In genomic region chr17:38925263-38925995, GRCh38 we compare ENCODE assay signal across 9 cellular contexts.
A peak's percentile ranks its signal among the peaks of the same experiment; 100 is the strongest.
DNase-seq lines count a peak whose midpoint lies in the region; ATAC-seq, FAIRE-seq and TF ChIP-seq lines count a peak whose summit lies in the region.
"Had no signal": no experiment of that assay in that cellular context is flagged by ENCODE, and none has a peak within 500 bp of the region (broad histone marks: within the 10 kb centered on the region; RNA-seq: fewer than 3 reads in every experiment).

Gene LASP1NB, plus strand, starts transcription at chr17:38925614.

- TF ChIP-seq CTCF in DND-41 (IDR thresholded peaks at IDR 0.05; ENCODE audit: borderline replicate concordance, extremely low read depth, low read length, poor library complexity, severe bottlenecking) = no peak
- no peak for TF ChIP-seq CTCF in gastroesophageal sphincter (IDR thresholded peaks at IDR 0.05)
- no peak for TF ChIP-seq CTCF in psoas muscle (IDR thresholded peaks at IDR 0.05)

- H3K4me3 ChIP-seq in DND-41 (ENCODE audit: low read depth in 1 of 2, low read length in 2 of 2) (no peak within 1 kb of the TSS), gastroesophageal sphincter (peak within 1 kb of the TSS in 1 of 2 donors; percentile 11), psoas muscle (no peak within 1 kb of the TSS)

- 40% methylated on average over 7 of the region's 14 CpGs; no CpG with 5 or more reads in 1 of the 2 donors for WGBS in gastroesophageal sphincter (ENCODE audit: low coverage in 1 of 2), 2 donors
- WGBS in psoas muscle, 3 donors = 51 to 64% (median 60%) methylated on average over 14 of the region's 14 CpGs

- H3K79me2 ChIP-seq in DND-41 (ENCODE audit: insufficient read depth, low read length) = no peaks in the 10 kb centered on the region

- intact Hi-C loops in psoas muscle (cut with DNase I) = no loop called here

- H4K20me1 ChIP-seq in DND-41 (ENCODE audit: insufficient read depth, low read length) = no peaks in the 10 kb centered on the region

- H3K4me1 ChIP-seq in DND-41 (ENCODE audit: insufficient read depth, low read length) = peaks cover 14% of the 10 kb centered on the region
- H3K4me1 ChIP-seq in gastroesophageal sphincter = peaks cover 5 to 60% (median 31%) of the 10 kb centered on the region in 3 donors
- H3K4me1 ChIP-seq in psoas muscle = peaks cover 10% of the 10 kb centered on the region

- no peak for TF ChIP-seq EP300 in gastroesophageal sphincter (IDR thresholded peaks at IDR 0.05)

- ATAC-seq in DND-41 (ENCODE audit: insufficient read depth, low read depth) (peak; percentile 71), gastroesophageal sphincter (no peak), psoas muscle (no peak), GM18861 (IDR thresholded peaks at IDR 0.05; ENCODE audit: unreplicated experiment) (no peak)

- peak; percentile 70 for DNase-seq in DND-41
- peak; percentile 78 for DNase-seq in activated CD8-positive, alpha-beta memory T cell treated with anti-CD3 and anti-CD28 coated beads for 24 hours
- peak; percentile 35 to 67 for DNase-seq in psoas muscle
- DNase-seq in NCI-H524 treated with DMSO at 0.1 percent for 48 hours (lab: John Stamatoyannopoulos, UW) = no peak
- no peak for DNase-seq in GM12892 (ENCODE audit: insufficient read length)
- DNase-seq in germinal center (ENCODE audit: low spot score) = no peak
- DNase-seq: erythroblast had no signal

- FAIRE-seq in GM12892 (lab: Jason Lieb, UNC) = no peak

- no peaks in the 10 kb centered on the region for H3K9me3 ChIP-seq in DND-41 (ENCODE audit: insufficient read depth, low read length, severe bottlenecking)
- no peaks in the 10 kb centered on the region for H3K9me3 ChIP-seq in gastroesophageal sphincter
- H3K9me3 ChIP-seq in psoas muscle = no peaks in the 10 kb centered on the region

- H3K36me3 ChIP-seq in DND-41 (ENCODE audit: insufficient read depth, low read length) (peaks cover 3% of the 10 kb centered on the region; the same call in 1 of the 2 replicates), gastroesophageal sphincter (peaks cover 0 to under 1% of the 10 kb centered on the region in 2 donors), psoas muscle (ENCODE audit: insufficient read depth in 1 of 2, low read depth in 1 of 2) (no peaks in the 10 kb centered on the region)

- H3K27me3 ChIP-seq in DND-41 (ENCODE audit: insufficient read depth, low read length, poor library complexity) (no peaks in the 10 kb centered on the region), gastroesophageal sphincter (no peaks in the 10 kb centered on the region), psoas muscle (ENCODE audit: insufficient read depth in 3 of 3, low read length in 2 of 3) (no peaks in the 10 kb centered on the region)

- no peak within 1 kb of the TSS; the same call in 1 of the 2 replicates for H3K4me2 ChIP-seq in DND-41 (ENCODE audit: insufficient read depth, low read length)

- H3K27ac ChIP-seq in DND-41 (ENCODE audit: low read length) = no peak within 1 kb of the TSS
- H3K27ac ChIP-seq in gastroesophageal sphincter = peak within 1 kb of the TSS; percentile 23 to 65 (median 55)
- no peak within 1 kb of the TSS for H3K27ac ChIP-seq in psoas muscle

- H2AFZ ChIP-seq in DND-41 (ENCODE audit: low read depth, low read length) = no peak within 1 kb of the TSS

- no peak within 1 kb of the TSS for H3K9ac ChIP-seq in DND-41 (ENCODE audit: low read depth, low read length)

- TF ChIP-seq POLR2A in gastroesophageal sphincter (IDR thresholded peaks at IDR 0.05) = no peak
- no peak for TF ChIP-seq POLR2A in GM12892 (IDR thresholded peaks at IDR 0.05; ENCODE audit: low read depth, low read length)

Comparison
In these comparisons a context has a peak if more than half of its experiments do, and no peak if none do; other contexts are left out.
1. DNase-seq: peak in DND-41 (single experiment), activated CD8-positive, alpha-beta memory T cell treated with anti-CD3 and anti-CD28 coated beads for 24 hours (single experiment) and psoas muscle (2 of 2); none in NCI-H524 treated with DMSO at 0.1 percent for 48 hours (single experiment), GM12892 (single experiment) and germinal center (single experiment).
2. H3K27ac ChIP-seq: peak in gastroesophageal sphincter (4 of 4); none in DND-41 (single experiment) and psoas muscle (single experiment).